1 cellular context compared by ENCODE assay signal in the genomic region with DNA sequence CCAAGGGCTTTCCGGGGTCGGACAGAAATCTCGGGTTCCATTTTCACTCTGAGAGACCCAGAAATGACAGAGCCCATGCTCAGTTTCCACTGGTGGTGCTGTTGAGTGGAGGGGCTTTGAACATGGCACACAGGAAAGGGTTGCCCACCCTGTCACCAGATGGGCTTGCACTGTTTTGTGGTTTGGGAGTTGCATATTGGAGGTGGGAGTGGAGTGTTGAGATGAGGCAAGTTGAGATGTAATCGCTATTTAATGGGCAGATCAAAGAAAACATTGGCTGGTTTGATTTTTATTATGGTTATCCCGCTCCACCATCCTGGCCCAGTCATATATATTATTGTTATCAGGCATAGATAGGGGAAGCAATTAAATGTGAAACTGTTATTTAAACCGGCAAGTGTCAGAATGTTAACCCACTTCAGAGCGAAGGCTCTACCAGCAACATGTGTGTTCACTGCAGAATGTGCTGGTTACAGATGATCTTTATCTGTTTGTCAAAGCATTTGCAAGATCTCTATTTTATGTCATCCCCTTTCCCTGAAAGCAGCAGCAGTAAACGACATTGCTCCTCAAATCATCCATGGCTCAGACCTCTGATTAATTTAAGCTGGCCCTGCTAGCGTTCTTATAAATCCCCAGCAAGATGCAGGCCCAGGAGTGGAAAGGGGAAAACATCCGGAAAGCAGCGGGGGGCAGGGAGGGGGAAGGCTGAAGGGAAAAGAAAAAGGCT.
TF ChIP-seq lines count a peak whose summit lies in the region.

No MANE protein-coding gene starts in this region.

TF ChIP-seq in HEK293, 187 proteins besides CTCF, POLR2A, EP300 and RAD21 (continued from another document and continues in another):
- TF ChIP-seq ZNF248 (tag by site-specific recombination; IDR thresholded peaks at IDR 0.05) (no peak), ZNF202 (tag by site-specific recombination; IDR thresholded peaks at IDR 0.05; ENCODE audit: borderline replicate concordance) (no peak), ZNF777 (tag by site-specific recombination; IDR thresholded peaks at IDR 0.05; ENCODE audit: borderline replicate concordance) (no peak), MZF1 (tag by site-specific recombination; IDR thresholded peaks at IDR 0.05; ENCODE audit: borderline replicate concordance) (peak; percentile 98), ZBTB8A (tag by site-specific recombination; IDR thresholded peaks at IDR 0.05) (no peak), ZBTB20 (tag by site-specific recombination; IDR thresholded peaks at IDR 0.05) (peak; percentile 88), ZNF426 (tag by site-specific recombination; IDR thresholded peaks at IDR 0.05) (no peak), ZFP41 (tag by site-specific recombination; IDR thresholded peaks at IDR 0.05; ENCODE audit: borderline replicate concordance) (no peak), KLF7 (tag by site-specific recombination; IDR thresholded peaks at IDR 0.05; ENCODE audit: borderline replicate concordance) (no peak), ZBTB44 (tag by site-specific recombination; IDR thresholded peaks at IDR 0.05) (no peak), ZNF843 (tag by site-specific recombination; IDR thresholded peaks at IDR 0.05) (0 out of 2 replicates have a peak, but pooled peaks have one; percentile 25), ZNF292 (tag by site-specific recombination; IDR thresholded peaks at IDR 0.05; ENCODE audit: borderline replicate concordance, low read depth) (no peak), ZNF76 (tag by site-specific recombination; IDR thresholded peaks at IDR 0.05; ENCODE audit: borderline replicate concordance, low read depth) (no peak), ZIC2 (tag by site-specific recombination; IDR thresholded peaks at IDR 0.05) (peak; percentile 36; the same call in 1 of the 2 replicates), PRDM1 (tag by site-specific recombination; IDR thresholded peaks at IDR 0.05) (no peak), YY1 (tag by site-specific recombination; IDR thresholded peaks at IDR 0.05) (no peak), AEBP2 (tag by site-specific recombination; IDR thresholded peaks at IDR 0.05; ENCODE audit: borderline replicate concordance) (no peak), ZNF600 (tag by site-specific recombination; IDR thresholded peaks at IDR 0.05) (no peak), ZNF2 (tag by site-specific recombination; IDR thresholded peaks at IDR 0.05) (no peak), ZNF155 (tag by site-specific recombination; IDR thresholded peaks at IDR 0.05) (no peak), ZNF133 (tag by site-specific recombination; IDR thresholded peaks at IDR 0.05) (no peak), PRDM6 (tag by site-specific recombination; IDR thresholded peaks at IDR 0.05) (no peak), ZNF26 (tag by site-specific recombination; IDR thresholded peaks at IDR 0.05) (no peak), ZNF37A (tag by site-specific recombination; IDR thresholded peaks at IDR 0.05) (no peak)
- TF ChIP-seq, protein P1, sequence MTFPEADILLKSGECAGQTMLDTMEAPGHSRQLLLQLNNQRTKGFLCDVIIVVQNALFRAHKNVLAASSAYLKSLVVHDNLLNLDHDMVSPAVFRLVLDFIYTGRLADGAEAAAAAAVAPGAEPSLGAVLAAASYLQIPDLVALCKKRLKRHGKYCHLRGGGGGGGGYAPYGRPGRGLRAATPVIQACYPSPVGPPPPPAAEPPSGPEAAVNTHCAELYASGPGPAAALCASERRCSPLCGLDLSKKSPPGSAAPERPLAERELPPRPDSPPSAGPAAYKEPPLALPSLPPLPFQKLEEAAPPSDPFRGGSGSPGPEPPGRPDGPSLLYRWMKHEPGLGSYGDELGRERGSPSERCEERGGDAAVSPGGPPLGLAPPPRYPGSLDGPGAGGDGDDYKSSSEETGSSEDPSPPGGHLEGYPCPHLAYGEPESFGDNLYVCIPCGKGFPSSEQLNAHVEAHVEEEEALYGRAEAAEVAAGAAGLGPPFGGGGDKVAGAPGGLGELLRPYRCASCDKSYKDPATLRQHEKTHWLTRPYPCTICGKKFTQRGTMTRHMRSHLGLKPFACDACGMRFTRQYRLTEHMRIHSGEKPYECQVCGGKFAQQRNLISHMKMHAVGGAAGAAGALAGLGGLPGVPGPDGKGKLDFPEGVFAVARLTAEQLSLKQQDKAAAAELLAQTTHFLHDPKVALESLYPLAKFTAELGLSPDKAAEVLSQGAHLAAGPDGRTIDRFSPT (tag by site-specific recombination; IDR thresholded peaks at IDR 0.05): no peak
- TF ChIP-seq, protein P2, sequence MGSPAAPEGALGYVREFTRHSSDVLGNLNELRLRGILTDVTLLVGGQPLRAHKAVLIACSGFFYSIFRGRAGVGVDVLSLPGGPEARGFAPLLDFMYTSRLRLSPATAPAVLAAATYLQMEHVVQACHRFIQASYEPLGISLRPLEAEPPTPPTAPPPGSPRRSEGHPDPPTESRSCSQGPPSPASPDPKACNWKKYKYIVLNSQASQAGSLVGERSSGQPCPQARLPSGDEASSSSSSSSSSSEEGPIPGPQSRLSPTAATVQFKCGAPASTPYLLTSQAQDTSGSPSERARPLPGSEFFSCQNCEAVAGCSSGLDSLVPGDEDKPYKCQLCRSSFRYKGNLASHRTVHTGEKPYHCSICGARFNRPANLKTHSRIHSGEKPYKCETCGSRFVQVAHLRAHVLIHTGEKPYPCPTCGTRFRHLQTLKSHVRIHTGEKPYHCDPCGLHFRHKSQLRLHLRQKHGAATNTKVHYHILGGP (tag by site-specific recombination; IDR thresholded peaks at IDR 0.05): no peak
- TF ChIP-seq, protein P3, sequence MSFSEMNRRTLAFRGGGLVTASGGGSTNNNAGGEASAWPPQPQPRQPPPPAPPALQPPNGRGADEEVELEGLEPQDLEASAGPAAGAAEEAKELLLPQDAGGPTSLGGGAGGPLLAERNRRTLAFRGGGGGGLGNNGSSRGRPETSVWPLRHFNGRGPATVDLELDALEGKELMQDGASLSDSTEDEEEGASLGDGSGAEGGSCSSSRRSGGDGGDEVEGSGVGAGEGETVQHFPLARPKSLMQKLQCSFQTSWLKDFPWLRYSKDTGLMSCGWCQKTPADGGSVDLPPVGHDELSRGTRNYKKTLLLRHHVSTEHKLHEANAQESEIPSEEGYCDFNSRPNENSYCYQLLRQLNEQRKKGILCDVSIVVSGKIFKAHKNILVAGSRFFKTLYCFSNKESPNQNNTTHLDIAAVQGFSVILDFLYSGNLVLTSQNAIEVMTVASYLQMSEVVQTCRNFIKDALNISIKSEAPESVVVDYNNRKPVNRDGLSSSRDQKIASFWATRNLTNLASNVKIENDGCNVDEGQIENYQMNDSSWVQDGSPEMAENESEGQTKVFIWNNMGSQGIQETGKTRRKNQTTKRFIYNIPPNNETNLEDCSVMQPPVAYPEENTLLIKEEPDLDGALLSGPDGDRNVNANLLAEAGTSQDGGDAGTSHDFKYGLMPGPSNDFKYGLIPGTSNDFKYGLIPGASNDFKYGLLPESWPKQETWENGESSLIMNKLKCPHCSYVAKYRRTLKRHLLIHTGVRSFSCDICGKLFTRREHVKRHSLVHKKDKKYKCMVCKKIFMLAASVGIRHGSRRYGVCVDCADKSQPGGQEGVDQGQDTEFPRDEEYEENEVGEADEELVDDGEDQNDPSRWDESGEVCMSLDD (tag by site-specific recombination; IDR thresholded peaks at IDR 0.05): no peak
- TF ChIP-seq, protein P4, sequence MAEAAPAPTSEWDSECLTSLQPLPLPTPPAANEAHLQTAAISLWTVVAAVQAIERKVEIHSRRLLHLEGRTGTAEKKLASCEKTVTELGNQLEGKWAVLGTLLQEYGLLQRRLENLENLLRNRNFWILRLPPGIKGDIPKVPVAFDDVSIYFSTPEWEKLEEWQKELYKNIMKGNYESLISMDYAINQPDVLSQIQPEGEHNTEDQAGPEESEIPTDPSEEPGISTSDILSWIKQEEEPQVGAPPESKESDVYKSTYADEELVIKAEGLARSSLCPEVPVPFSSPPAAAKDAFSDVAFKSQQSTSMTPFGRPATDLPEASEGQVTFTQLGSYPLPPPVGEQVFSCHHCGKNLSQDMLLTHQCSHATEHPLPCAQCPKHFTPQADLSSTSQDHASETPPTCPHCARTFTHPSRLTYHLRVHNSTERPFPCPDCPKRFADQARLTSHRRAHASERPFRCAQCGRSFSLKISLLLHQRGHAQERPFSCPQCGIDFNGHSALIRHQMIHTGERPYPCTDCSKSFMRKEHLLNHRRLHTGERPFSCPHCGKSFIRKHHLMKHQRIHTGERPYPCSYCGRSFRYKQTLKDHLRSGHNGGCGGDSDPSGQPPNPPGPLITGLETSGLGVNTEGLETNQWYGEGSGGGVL (tag by site-specific recombination; IDR thresholded peaks at IDR 0.05): peak; percentile 48
- TF ChIP-seq, protein P5, sequence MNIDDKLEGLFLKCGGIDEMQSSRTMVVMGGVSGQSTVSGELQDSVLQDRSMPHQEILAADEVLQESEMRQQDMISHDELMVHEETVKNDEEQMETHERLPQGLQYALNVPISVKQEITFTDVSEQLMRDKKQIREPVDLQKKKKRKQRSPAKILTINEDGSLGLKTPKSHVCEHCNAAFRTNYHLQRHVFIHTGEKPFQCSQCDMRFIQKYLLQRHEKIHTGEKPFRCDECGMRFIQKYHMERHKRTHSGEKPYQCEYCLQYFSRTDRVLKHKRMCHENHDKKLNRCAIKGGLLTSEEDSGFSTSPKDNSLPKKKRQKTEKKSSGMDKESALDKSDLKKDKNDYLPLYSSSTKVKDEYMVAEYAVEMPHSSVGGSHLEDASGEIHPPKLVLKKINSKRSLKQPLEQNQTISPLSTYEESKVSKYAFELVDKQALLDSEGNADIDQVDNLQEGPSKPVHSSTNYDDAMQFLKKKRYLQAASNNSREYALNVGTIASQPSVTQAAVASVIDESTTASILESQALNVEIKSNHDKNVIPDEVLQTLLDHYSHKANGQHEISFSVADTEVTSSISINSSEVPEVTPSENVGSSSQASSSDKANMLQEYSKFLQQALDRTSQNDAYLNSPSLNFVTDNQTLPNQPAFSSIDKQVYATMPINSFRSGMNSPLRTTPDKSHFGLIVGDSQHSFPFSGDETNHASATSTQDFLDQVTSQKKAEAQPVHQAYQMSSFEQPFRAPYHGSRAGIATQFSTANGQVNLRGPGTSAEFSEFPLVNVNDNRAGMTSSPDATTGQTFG (tag by site-specific recombination; IDR thresholded peaks at IDR 0.05; ENCODE audit: borderline replicate concordance): no peak
- TF ChIP-seq, protein P6, sequence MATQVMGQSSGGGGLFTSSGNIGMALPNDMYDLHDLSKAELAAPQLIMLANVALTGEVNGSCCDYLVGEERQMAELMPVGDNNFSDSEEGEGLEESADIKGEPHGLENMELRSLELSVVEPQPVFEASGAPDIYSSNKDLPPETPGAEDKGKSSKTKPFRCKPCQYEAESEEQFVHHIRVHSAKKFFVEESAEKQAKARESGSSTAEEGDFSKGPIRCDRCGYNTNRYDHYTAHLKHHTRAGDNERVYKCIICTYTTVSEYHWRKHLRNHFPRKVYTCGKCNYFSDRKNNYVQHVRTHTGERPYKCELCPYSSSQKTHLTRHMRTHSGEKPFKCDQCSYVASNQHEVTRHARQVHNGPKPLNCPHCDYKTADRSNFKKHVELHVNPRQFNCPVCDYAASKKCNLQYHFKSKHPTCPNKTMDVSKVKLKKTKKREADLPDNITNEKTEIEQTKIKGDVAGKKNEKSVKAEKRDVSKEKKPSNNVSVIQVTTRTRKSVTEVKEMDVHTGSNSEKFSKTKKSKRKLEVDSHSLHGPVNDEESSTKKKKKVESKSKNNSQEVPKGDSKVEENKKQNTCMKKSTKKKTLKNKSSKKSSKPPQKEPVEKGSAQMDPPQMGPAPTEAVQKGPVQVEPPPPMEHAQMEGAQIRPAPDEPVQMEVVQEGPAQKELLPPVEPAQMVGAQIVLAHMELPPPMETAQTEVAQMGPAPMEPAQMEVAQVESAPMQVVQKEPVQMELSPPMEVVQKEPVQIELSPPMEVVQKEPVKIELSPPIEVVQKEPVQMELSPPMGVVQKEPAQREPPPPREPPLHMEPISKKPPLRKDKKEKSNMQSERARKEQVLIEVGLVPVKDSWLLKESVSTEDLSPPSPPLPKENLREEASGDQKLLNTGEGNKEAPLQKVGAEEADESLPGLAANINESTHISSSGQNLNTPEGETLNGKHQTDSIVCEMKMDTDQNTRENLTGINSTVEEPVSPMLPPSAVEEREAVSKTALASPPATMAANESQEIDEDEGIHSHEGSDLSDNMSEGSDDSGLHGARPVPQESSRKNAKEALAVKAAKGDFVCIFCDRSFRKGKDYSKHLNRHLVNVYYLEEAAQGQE (tag by site-specific recombination; IDR thresholded peaks at IDR 0.05): no peak
